6 cellular contexts compared by ENCODE assay signal in genomic region chr6:41071501-41071922, GRCh38. TPM values are rescaled to one million over a fixed set of nuclear protein-coding genes. Genes with fewer than 3 reads are reported as not detected.
A peak's percentile ranks its signal among the peaks of the same experiment; 100 is the strongest.
DNase-seq lines count a peak whose midpoint lies in the region; ATAC-seq, FAIRE-seq and TF ChIP-seq lines count a peak whose summit lies in the region.

No MANE protein-coding gene starts in this region.

- DNase-seq in Calu3 (no peak), MG63 (no peak), small intestine (no peak), NCI-H226 (no peak)

- H3K4me3 Mint-ChIP-seq in Calu3 (ENCODE audit: low read depth, unreplicated experiment): peak overlapping the region; percentile 83

- no peaks in the 10 kb centered on the region for H3K27me3 Mint-ChIP-seq in Calu3 (ENCODE audit: unreplicated experiment)

- no peaks in the 10 kb centered on the region for H3K27me3 ChIP-seq in MG63
- no peaks in the 10 kb centered on the region for H3K27me3 ChIP-seq in endocrine pancreas (ENCODE audit: control insufficient read depth, insufficient read depth, low read length)
- no peaks in the 10 kb centered on the region for H3K27me3 ChIP-seq in small intestine (ENCODE audit: control insufficient read depth in 2 of 2, insufficient read depth in 2 of 2, low read length in 2 of 2)

- H3K27ac Mint-ChIP-seq in Calu3 (ENCODE audit: unreplicated experiment): peak overlapping the region; percentile 95

- H3K9me3 ChIP-seq in MG63: no peaks in the 10 kb centered on the region
- H3K9me3 ChIP-seq in endocrine pancreas (ENCODE audit: control insufficient read depth, low read length): no peaks in the 10 kb centered on the region
- no peaks in the 10 kb centered on the region for H3K9me3 ChIP-seq in small intestine (ENCODE audit: control insufficient read depth, low read depth)

- TF ChIP-seq CTCF in Calu3 (IDR thresholded peaks at IDR 0.05; ENCODE audit: unreplicated experiment): no peak

- H3K4me3 ChIP-seq in MG63 (peak overlapping the region; percentile 69), endocrine pancreas (ENCODE audit: control insufficient read depth, insufficient read depth, low read length) (peak overlapping the region; percentile 92), small intestine (ENCODE audit: low read depth in 1 of 2, low read length in 2 of 2) (peak overlapping the region; percentile 61 to 65)

- peak overlapping the region; percentile 95 to 100 for H3K27ac ChIP-seq in small intestine (ENCODE audit: low read depth in 1 of 2, low read length in 1 of 2)

- CTCF ChIA-PET in Calu3 (lab: Charles Lee): interaction anchor here (0.5 kb wide), 1 partner anchor 72 kb away, joined by 15 read pairs; no protein-coding TSS in a partner anchor

- ATAC-seq in HG02642 (IDR thresholded peaks at IDR 0.05; ENCODE audit: poor library complexity, unreplicated experiment): no peak

- 0 out of 2 replicates have a peak, but pooled peaks cover 3% of the 10 kb centered on the region for H3K36me3 ChIP-seq in MG63
- no peaks in the 10 kb centered on the region for H3K36me3 ChIP-seq in endocrine pancreas (ENCODE audit: control insufficient read depth, insufficient read depth, low read length)
- peaks cover 0 to 2% of the 10 kb centered on the region in 2 donors for H3K36me3 ChIP-seq in small intestine (ENCODE audit: control insufficient read depth in 2 of 2, insufficient read depth in 2 of 2, low read length in 2 of 2)

- H3K9ac ChIP-seq in endocrine pancreas (ENCODE audit: control insufficient read depth, insufficient read depth, low read length): peak overlapping the region; percentile 97

- FAIRE-seq in small intestine (lab: Jason Lieb, UNC): no peak

- 0 to 1% (median 1%) methylated on average over 16 of the region's 16 CpGs for WGBS in small intestine, 3 donors

- no peaks in the 10 kb centered on the region for H3K9me3 Mint-ChIP-seq in Calu3 (ENCODE audit: low read depth, unreplicated experiment)

- H3K4me1 Mint-ChIP-seq in Calu3 (ENCODE audit: low read depth, unreplicated experiment): peaks cover 47% of the 10 kb centered on the region

- H3K4me1 ChIP-seq in endocrine pancreas (ENCODE audit: control insufficient read depth, insufficient read depth, low read length) (peaks cover 2% of the 10 kb centered on the region), small intestine (ENCODE audit: control insufficient read depth in 2 of 2, insufficient read depth in 1 of 2, low read depth in 1 of 2, low read length in 1 of 2) (peaks cover 4 to 5% of the 10 kb centered on the region in 2 donors)

- H3K36me3 Mint-ChIP-seq in Calu3 (ENCODE audit: insufficient read depth, unreplicated experiment): peaks cover 58% of the 10 kb centered on the region

- no TSS peak for BruUV-seq in Calu3 (replicated peaks; lab: Mats Ljungman, UMichigan)

- intact Hi-C loops in Calu3 (cut with micrococcal nuclease; ENCODE audit: unreplicated experiment): loop anchor here (1.0 kb wide), 1 partner anchor 32 kb away; the partner anchor contains the start of gene UNC5CL

RNA-seq across cellular contexts. Expression of gene OARD1, which starts 0.6 kb away (rescaled TPM):
- 33.2 and 37.7 TPM in 2 replicates for total RNA-seq in Calu3 (2022)
- 1.4 and 5.9 TPM in 2 replicates for total RNA-seq in MG63 (2014; rRNA removed; shearing (Covaris generic); ENCODE audit: low replicate concordance)
- polyA plus RNA-seq in small intestine: 10 to 100 TPM; 31.3 to 45.1 (median 42.0) TPM

RNA-seq across cellular contexts. Expression of gene NFYA, which starts 1.3 kb away (rescaled TPM):
- total RNA-seq in Calu3 (2022): 22.9 and 23.7 TPM in 2 replicates
- 20.5 and 28.1 TPM in 2 replicates for total RNA-seq in MG63 (2014; rRNA removed; shearing (Covaris generic); ENCODE audit: low replicate concordance)
- 1 to 10 TPM; 4.6 to 8.6 (median 5.8) TPM for polyA plus RNA-seq in small intestine

RNA-seq across cellular contexts. Expression of gene APOBEC2, which starts 18.5 kb away (rescaled TPM):
- total RNA-seq in Calu3 (2022): not detected in 2 replicates
- total RNA-seq in MG63 (2014; rRNA removed; shearing (Covaris generic); ENCODE audit: low replicate concordance): not detected in 2 replicates
- polyA plus RNA-seq in small intestine: 1 to 10 TPM in 2 of 3 donors, under 1 TPM in 1; 0.64 to 5.1 (median 3.1) TPM

RNA-seq across cellular contexts. Expression of gene TSPO2, which starts 29.2 kb away (rescaled TPM):
- total RNA-seq in Calu3 (2022): not detected in 2 replicates
- not detected in 2 replicates for total RNA-seq in MG63 (2014; rRNA removed; shearing (Covaris generic); ENCODE audit: low replicate concordance)
- polyA plus RNA-seq in small intestine: 1 to 10 TPM in 2 of 3 donors, not detected in 1; 1.1 to 1.9 TPM

RNA-seq across cellular contexts. Expression of gene UNC5CL, which starts 32.5 kb away (rescaled TPM):
- total RNA-seq in Calu3 (2022): 10.6 and 15.9 TPM in 2 replicates
- total RNA-seq in MG63 (2014; rRNA removed; shearing (Covaris generic); ENCODE audit: low replicate concordance): 0.20 TPM in 1 of 2 replicates, not detected in the other
- polyA plus RNA-seq in small intestine: 10 to 100 TPM; 31.9 to 57.7 (median 32.8) TPM
